ENCODE assay signal across 8 cellular contexts in the genomic region with DNA sequence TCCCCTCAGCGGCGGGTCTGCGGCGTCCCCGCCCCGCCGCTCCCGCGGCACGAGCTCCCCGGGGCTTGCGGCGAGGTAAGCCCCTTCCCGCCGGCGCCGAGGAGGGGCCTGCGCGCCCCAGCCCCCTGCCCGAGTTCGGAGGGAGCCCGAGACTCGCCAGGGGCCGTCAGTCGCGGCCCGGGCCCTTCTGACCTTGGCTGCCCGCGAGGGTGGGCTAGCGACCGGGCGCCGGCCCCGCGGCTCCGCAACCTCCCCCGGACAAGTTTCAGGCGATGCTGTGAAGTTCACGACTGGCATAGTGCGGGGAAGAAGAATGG. TPM values are rescaled to one million over a fixed set of nuclear protein-coding genes. Genes with fewer than 3 reads are reported as not detected.
DNase-seq lines count a peak whose midpoint lies in the region; ATAC-seq and TF ChIP-seq lines count a peak whose summit lies in the region.

No MANE protein-coding gene starts in this region.

- ATAC-seq in GM18520 (IDR thresholded peaks at IDR 0.05; ENCODE audit: unreplicated experiment) (no peak), HG03378 (IDR thresholded peaks at IDR 0.05; ENCODE audit: unreplicated experiment) (no peak), GM21526 (IDR thresholded peaks at IDR 0.05; ENCODE audit: low FRiP score, unreplicated experiment) (no peak)

- DNase-seq in GM20000 (ENCODE audit: low spot score), result peak; percentile 13
- no peak for DNase-seq in OCI-LY7 (ENCODE audit: low spot score)
- DNase-seq in epithelial cell of esophagus (ENCODE audit: low read depth), result no peak
- no peak for DNase-seq in osteoblast (ENCODE audit: insufficient read length, low spot score, missing footprints)
- DNase-seq in NCI-H1436 (lab: John Stamatoyannopoulos, UW), result no peak

- H3K36me3 ChIP-seq in OCI-LY7 (ENCODE audit: insufficient read depth, low read length), result no peaks in the 10 kb centered on the region
- no peaks in the 10 kb centered on the region for H3K36me3 ChIP-seq in osteoblast (ENCODE audit: insufficient read depth, low read length)

- CTCF ChIA-PET in OCI-LY7 (lab: Charles Lee; ENCODE audit: unreplicated experiment), result no interaction called here

- POLR2A ChIA-PET in OCI-LY7 (lab: Charles Lee), result no interaction called here

- H3K79me2 ChIP-seq in OCI-LY7 (ENCODE audit: insufficient read depth, low read depth, low read length) (no peaks in the 10 kb centered on the region), osteoblast (ENCODE audit: insufficient read depth, low read length) (no peaks in the 10 kb centered on the region)

- no peak overlapping the region for H3K27ac ChIP-seq in OCI-LY7 (ENCODE audit: low read depth, low read length, poor library complexity, severe bottlenecking)
- H3K27ac ChIP-seq in osteoblast (ENCODE audit: low read depth, low read length), result no peak overlapping the region

- intact Hi-C loops in OCI-LY7 (cut with micrococcal nuclease; ENCODE audit: unreplicated experiment), result loop anchor here (5.0 to 10.0 kb wide), 2 partner anchors 74 to 249 kb away; a partner anchor contains a TSS

- no peaks in the 10 kb centered on the region for H3K9me2 ChIP-seq in OCI-LY7 (ENCODE audit: insufficient read depth, low read length)

- H4K20me1 ChIP-seq in OCI-LY7 (ENCODE audit: insufficient read depth, low read length) (no peaks in the 10 kb centered on the region), osteoblast (ENCODE audit: insufficient read depth, low read length) (no peaks in the 10 kb centered on the region)

- TF ChIP-seq CTCF in GM20000 (IDR thresholded peaks at IDR 0.05; ENCODE audit: extremely low read depth, missing control alignments), result no peak
- no peak for TF ChIP-seq CTCF in OCI-LY7 (conservative IDR thresholded peaks at IDR 0.05; ENCODE audit: low read length)
- no peak for TF ChIP-seq CTCF in epithelial cell of esophagus (IDR thresholded peaks at IDR 0.05; ENCODE audit: insufficient read depth, low read depth, low read length, missing control alignments)
- TF ChIP-seq CTCF in osteoblast (IDR thresholded peaks at IDR 0.05; ENCODE audit: extremely low read depth, low read depth, low read length), result no peak

- H3K4me1 ChIP-seq in OCI-LY7 (ENCODE audit: insufficient read depth, low read length, poor library complexity, severe bottlenecking), result peaks cover 7% of the 10 kb centered on the region
- H3K4me1 ChIP-seq in osteoblast (ENCODE audit: insufficient read depth, low read length), result peaks cover 8% of the 10 kb centered on the region

- BruUV-seq in OCI-LY7 (replicated peaks; lab: Mats Ljungman, UMichigan), result no TSS peak

- H3K4me3 ChIP-seq in OCI-LY7 (ENCODE audit: low read depth, low read length, poor library complexity, severe bottlenecking) (peak overlapping the region; percentile 84), epithelial cell of esophagus (ENCODE audit: low read length) (peak overlapping the region; percentile 61), osteoblast (ENCODE audit: insufficient read depth, low read length) (peak overlapping the region; percentile 79)

- no peaks in the 10 kb centered on the region for H3K27me3 ChIP-seq in osteoblast (ENCODE audit: insufficient read depth, low read length)

- H3K9me3 ChIP-seq in OCI-LY7 (ENCODE audit: low read length) (no peaks in the 10 kb centered on the region), osteoblast (ENCODE audit: low read depth, low read length) (no peaks in the 10 kb centered on the region)

- H3K4me2 ChIP-seq in OCI-LY7 (ENCODE audit: low read length) (peak overlapping the region; percentile 83), osteoblast (ENCODE audit: insufficient read depth, low read length) (peak overlapping the region; percentile 88)

- H2AFZ ChIP-seq in OCI-LY7 (ENCODE audit: low read length), result peak overlapping the region; percentile 83
- H2AFZ ChIP-seq in osteoblast (ENCODE audit: low read length), result peak overlapping the region; percentile 68

RNA-seq across cellular contexts. Expression of a gene that starts 0.6 kb away (rescaled TPM):
- total RNA-seq in OCI-LY7 (2014; rRNA removed; shearing (Covaris generic)), result 1.3 and 2.0 TPM in 2 replicates
- total RNA-seq in OCI-LY7 (2022), result 2.0 and 2.4 TPM in 2 replicates
- total RNA-seq in osteoblast, result 4.0 and 5.0 TPM in 2 replicates
